13 cellular contexts compared by ENCODE assay signal in genomic region chr1:5977494-5978444, GRCh38. TPM values are rescaled to one million over a fixed set of nuclear protein-coding genes. Genes with fewer than 3 reads are reported as not detected.
DNase-seq lines count a peak whose midpoint lies in the region; ATAC-seq and TF ChIP-seq lines count a peak whose summit lies in the region.
"Had no signal": no experiment of that assay in that cellular context is flagged by ENCODE, and none has a peak within 500 bp of the region (broad histone marks: within the 10 kb centered on the region; RNA-seq: fewer than 3 reads in every experiment).

No MANE protein-coding gene starts in this region.

- H3K36me3 Mint-ChIP-seq in CD8-positive, alpha-beta T cell: no peaks in the 10 kb centered on the region
- peaks cover 9% of the 10 kb centered on the region for H3K36me3 Mint-ChIP-seq in activated CD8-positive, alpha-beta T cell treated with anti-CD3 and anti-CD28 coated beads for 36 hours (ENCODE audit: low read depth)
- no peaks in the 10 kb centered on the region for H3K36me3 Mint-ChIP-seq in naive thymus-derived CD8-positive, alpha-beta T cell

- no peak overlapping the region for H3K27ac ChIP-seq in CD8-positive, alpha-beta T cell (ENCODE audit: low read depth, low read length)
- H3K27ac ChIP-seq: adrenal gland, testis had no signal

- peaks cover 4% of the 10 kb centered on the region for H3K4me1 Mint-ChIP-seq in CD8-positive, alpha-beta T cell (ENCODE audit: low read depth)
- H3K4me1 Mint-ChIP-seq in activated CD8-positive, alpha-beta T cell treated with anti-CD3 and anti-CD28 coated beads for 36 hours (ENCODE audit: low read depth): peaks cover 3% of the 10 kb centered on the region
- H3K4me1 Mint-ChIP-seq in naive thymus-derived CD8-positive, alpha-beta T cell: peaks cover 7 to 33% (median 20%) of the 10 kb centered on the region in 4 donors

- no peaks in the 10 kb centered on the region for H3K9me3 ChIP-seq in CD8-positive, alpha-beta T cell (ENCODE audit: low read length)
- H3K9me3 ChIP-seq: adrenal gland, testis had no signal

- POLR2A ChIA-PET in CD8-positive, alpha-beta T cell (lab: Charles Lee): interaction anchor here (1.2 kb wide), 1 partner anchor 15 kb away, joined by 3 read pairs; no protein-coding TSS in a partner anchor
- POLR2A ChIA-PET in activated CD8-positive, alpha-beta T cell treated with anti-CD3 and anti-CD28 coated beads for 36 hours (lab: Charles Lee): no interaction called here
- POLR2A ChIA-PET in naive thymus-derived CD8-positive, alpha-beta T cell (lab: Charles Lee): no interaction called here

- intact Hi-C loops in CD8-positive, alpha-beta T cell (cut with DNase I, micrococcal nuclease): no loop called here
- intact Hi-C loops in activated CD8-positive, alpha-beta T cell treated with anti-CD3 and anti-CD28 coated beads for 36 hours (cut with micrococcal nuclease): no loop called here

- CTCF ChIA-PET in CD8-positive, alpha-beta T cell (lab: Charles Lee): interaction anchor here (1.6 kb wide), 1 partner anchor 9 kb away, joined by 3 read pairs; no protein-coding TSS in a partner anchor
- CTCF ChIA-PET in activated CD8-positive, alpha-beta T cell treated with anti-CD3 and anti-CD28 coated beads for 36 hours (lab: Charles Lee): no interaction called here

- H3K4me3 ChIP-seq in CD8-positive, alpha-beta T cell (ENCODE audit: low read depth, low read length): no peak overlapping the region
- H3K4me3 ChIP-seq: adrenal gland, testis had no signal

- DNase-seq in DMS53 (lab: John Stamatoyannopoulos, UW) (peak; percentile 40), DMS53 treated with DMSO at 0.1 percent for 48 hours (lab: John Stamatoyannopoulos, UW; ENCODE audit: unreplicated experiment) (no peak), NK-92 (lab: John Stamatoyannopoulos, UW; ENCODE audit: unreplicated experiment) (no peak)
- no peak for DNase-seq in CD8-positive, alpha-beta T cell
- DNase-seq in activated CD8-positive, alpha-beta T cell treated with anti-CD3 and anti-CD28 coated beads for 36 hours: peak; percentile 15
- DNase-seq in naive thymus-derived CD8-positive, alpha-beta T cell: no peak
- no peak for DNase-seq in stimulated activated CD4-positive, alpha-beta T cell treated with anti-CD3 and anti-CD28 coated beads, Interleukin-1b, Interleukin-23, amount 100 ng/mL, for 48 hours
- DNase-seq: adrenal gland, NCI-H1048, NCI-H2227 treated with DMSO at 0.1 percent for 48 hours, testis had no signal

- no peaks in the 10 kb centered on the region for H3K27me3 Mint-ChIP-seq in CD8-positive, alpha-beta T cell (ENCODE audit: low read depth)
- no peaks in the 10 kb centered on the region for H3K27me3 Mint-ChIP-seq in activated CD8-positive, alpha-beta T cell treated with anti-CD3 and anti-CD28 coated beads for 36 hours
- no peaks in the 10 kb centered on the region for H3K27me3 Mint-ChIP-seq in naive thymus-derived CD8-positive, alpha-beta T cell

- no peaks in the 10 kb centered on the region for H3K9me3 Mint-ChIP-seq in CD8-positive, alpha-beta T cell
- H3K9me3 Mint-ChIP-seq in activated CD8-positive, alpha-beta T cell treated with anti-CD3 and anti-CD28 coated beads for 36 hours: peaks cover 2% of the 10 kb centered on the region
- H3K9me3 Mint-ChIP-seq in naive thymus-derived CD8-positive, alpha-beta T cell: no peaks in the 10 kb centered on the region

- H3K4me1 ChIP-seq in CD8-positive, alpha-beta T cell (ENCODE audit: insufficient read depth, low read length): no peaks in the 10 kb centered on the region
- H3K4me1 ChIP-seq: adrenal gland, testis had no signal

- no peaks in the 10 kb centered on the region for H3K36me3 ChIP-seq in CD8-positive, alpha-beta T cell (ENCODE audit: insufficient read depth, low read length)
- H3K36me3 ChIP-seq: adrenal gland had no signal

- no peaks in the 10 kb centered on the region for H3K27me3 ChIP-seq in CD8-positive, alpha-beta T cell (ENCODE audit: insufficient read depth, low read length)
- H3K27me3 ChIP-seq: adrenal gland, testis had no signal

- H3K4me3 Mint-ChIP-seq in CD8-positive, alpha-beta T cell: no peak overlapping the region
- no peak overlapping the region for H3K4me3 Mint-ChIP-seq in activated CD8-positive, alpha-beta T cell treated with anti-CD3 and anti-CD28 coated beads for 36 hours
- peak overlapping the region in 4 of 10 donors; percentile 22 to 69 (median 37) for H3K4me3 Mint-ChIP-seq in naive thymus-derived CD8-positive, alpha-beta T cell

- peak overlapping the region; percentile 37 for H3K27ac Mint-ChIP-seq in CD8-positive, alpha-beta T cell
- peak overlapping the region; percentile 38 for H3K27ac Mint-ChIP-seq in activated CD8-positive, alpha-beta T cell treated with anti-CD3 and anti-CD28 coated beads for 36 hours
- peak overlapping the region in 7 of 10 donors; percentile 39 to 94 (median 59) for H3K27ac Mint-ChIP-seq in naive thymus-derived CD8-positive, alpha-beta T cell

- no peak for TF ChIP-seq CTCF in CD8-positive, alpha-beta T cell (IDR thresholded peaks at IDR 0.05)
- no peak for TF ChIP-seq CTCF in activated CD8-positive, alpha-beta T cell treated with anti-CD3 and anti-CD28 coated beads for 36 hours (IDR thresholded peaks at IDR 0.05)

- no peak for ATAC-seq in CD8-positive, alpha-beta T cell
- ATAC-seq in activated CD8-positive, alpha-beta T cell treated with anti-CD3 and anti-CD28 coated beads for 36 hours: peak; percentile 28
- ATAC-seq in naive thymus-derived CD8-positive, alpha-beta T cell: peak; percentile 22 to 43
- ATAC-seq in GM21381 (IDR thresholded peaks at IDR 0.05; ENCODE audit: unreplicated experiment): no peak
- ATAC-seq: left lobe of liver had no signal

RNA-seq across cellular contexts. Expression of gene NPHP4, which starts 14.5 kb away (rescaled TPM):
- total RNA-seq in CD8-positive, alpha-beta T cell: 1 to 10 TPM; 3.1 to 3.7 TPM
- 10 to 100 TPM; 16.5 to 16.8 TPM for total RNA-seq in activated CD8-positive, alpha-beta T cell treated with anti-CD3 and anti-CD28 coated beads for 36 hours
- total RNA-seq in naive thymus-derived CD8-positive, alpha-beta T cell: 1 to 10 TPM; 6.2 to 6.3 TPM
- under 1 TPM; 0.14 to 0.97 (median 0.22) TPM for polyA plus RNA-seq in naive thymus-derived CD8-positive, alpha-beta T cell

Comparison
In these comparisons a context has a peak if more than half of its experiments do, and no peak if none do; other contexts are left out.
1. DNase-seq: peak in DMS53 (single experiment) and activated CD8-positive, alpha-beta T cell treated with anti-CD3 and anti-CD28 coated beads for 36 hours (single experiment); none in DMS53 treated with DMSO at 0.1 percent for 48 hours (single experiment), CD8-positive, alpha-beta T cell (0 of 7), naive thymus-derived CD8-positive, alpha-beta T cell (0 of 10), stimulated activated CD4-positive, alpha-beta T cell treated with anti-CD3 and anti-CD28 coated beads, Interleukin-1b, Interleukin-23, amount 100 ng/mL, for 48 hours (single experiment) and NK-92 (single experiment).
2. ATAC-seq: peak in activated CD8-positive, alpha-beta T cell treated with anti-CD3 and anti-CD28 coated beads for 36 hours (single experiment) and naive thymus-derived CD8-positive, alpha-beta T cell (2 of 2); none in CD8-positive, alpha-beta T cell (single experiment) and GM21381 (single experiment).
3. Peak in every context shown above with its lines, with median percentiles within 50 percentile points of each other: H3K27ac Mint-ChIP-seq.